ENCODE assay signal across 1 cellular context in the genomic region with DNA sequence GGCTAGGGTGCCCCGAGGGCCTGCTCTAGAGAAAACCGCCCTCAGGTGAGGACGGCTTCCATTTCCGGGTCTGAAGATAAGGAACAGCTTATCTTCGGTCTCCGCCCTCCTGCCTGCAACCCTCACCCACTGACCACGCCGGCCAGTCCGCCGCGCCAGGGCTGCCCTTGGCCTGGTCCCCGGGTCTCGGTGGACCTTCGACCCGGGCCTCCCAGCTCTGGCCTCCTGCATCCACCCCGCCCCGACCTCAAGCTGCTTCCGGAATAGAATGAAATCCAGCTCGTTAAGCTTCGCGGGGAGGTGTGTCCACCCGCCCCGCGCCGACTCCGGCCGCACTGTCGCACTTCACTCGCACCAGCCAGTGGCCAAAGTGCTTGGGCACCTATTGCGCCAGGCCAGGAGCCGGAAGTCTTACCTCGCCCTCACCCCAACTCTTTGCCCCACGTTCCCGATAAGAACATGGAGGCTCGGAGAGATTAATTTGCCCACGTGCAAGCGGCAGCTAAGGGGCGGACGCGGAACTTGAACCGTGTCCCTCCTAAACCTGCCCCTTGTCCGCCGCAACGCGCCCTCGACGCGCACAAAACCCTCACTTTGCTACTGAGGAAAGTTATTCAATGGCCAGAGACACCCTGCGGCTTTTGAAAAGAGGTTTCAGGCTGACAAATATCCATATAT.
TF ChIP-seq lines count a peak whose summit lies in the region.

No MANE protein-coding gene starts in this region.

TF ChIP-seq in HepG2, 621 proteins besides CTCF, POLR2A, EP300 and RAD21 (continued from another document and continues in another):
- no peak for TF ChIP-seq ZBTB40 (IDR thresholded peaks at IDR 0.05)
- TF ChIP-seq ZBTB40 (CRISPR knock-in tag; IDR thresholded peaks at IDR 0.05): 0 out of 2 replicates have a peak, but pooled peaks have one; percentile 29
- no peak for TF ChIP-seq CHD2 (IDR thresholded peaks at IDR 0.05; ENCODE audit: low read depth, low read length)
- no peak for TF ChIP-seq E2F2 (CRISPR knock-in tag; IDR thresholded peaks at IDR 0.05; ENCODE audit: borderline replicate concordance)
- no peak for TF ChIP-seq ZBTB1 (CRISPR knock-in tag; IDR thresholded peaks at IDR 0.05; ENCODE audit: borderline replicate concordance)
- TF ChIP-seq ELF3 (CRISPR knock-in tag; IDR thresholded peaks at IDR 0.05): peak; percentile 98
- TF ChIP-seq EEA1 (CRISPR knock-in tag; IDR thresholded peaks at IDR 0.05; ENCODE audit: borderline replicate concordance): peak; percentile 59; the same call in 1 of the 2 replicates
- 0 out of 2 replicates have a peak, but pooled peaks have one; percentile 74 for TF ChIP-seq ZXDC (CRISPR knock-in tag; IDR thresholded peaks at IDR 0.05)
- TF ChIP-seq FOXM1 (CRISPR knock-in tag; IDR thresholded peaks at IDR 0.05): no peak
- TF ChIP-seq ZNF414 (CRISPR knock-in tag; IDR thresholded peaks at IDR 0.05): peak; percentile 92; the same call in 1 of the 2 replicates
- TF ChIP-seq RELA (CRISPR knock-in tag; IDR thresholded peaks at IDR 0.05): no peak
- TF ChIP-seq BRCA1 (CRISPR knock-in tag; IDR thresholded peaks at IDR 0.05): no peak; the same call in none of the 2 replicates
- peak; percentile 29; the same call in 1 of the 2 replicates for TF ChIP-seq KLF11 (CRISPR knock-in tag; IDR thresholded peaks at IDR 0.05)
- TF ChIP-seq, protein P1, sequence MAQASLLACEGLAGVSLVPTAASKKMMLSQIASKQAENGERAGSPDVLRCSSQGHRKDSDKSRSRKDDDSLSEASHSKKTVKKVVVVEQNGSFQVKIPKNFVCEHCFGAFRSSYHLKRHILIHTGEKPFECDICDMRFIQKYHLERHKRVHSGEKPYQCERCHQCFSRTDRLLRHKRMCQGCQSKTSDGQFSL (CRISPR knock-in tag; IDR thresholded peaks at IDR 0.05): no peak; the same call in 1 of the 2 replicates
- TF ChIP-seq SMYD3 (CRISPR knock-in tag; IDR thresholded peaks at IDR 0.05): no peak; the same call in 1 of the 2 replicates
- TF ChIP-seq RXRB (CRISPR knock-in tag; IDR thresholded peaks at IDR 0.05; ENCODE audit: borderline replicate concordance): peak; percentile 90
- TF ChIP-seq STAT5B (CRISPR knock-in tag; IDR thresholded peaks at IDR 0.05): no peak
- no peak; the same call in 1 of the 2 replicates for TF ChIP-seq ZNF138 (CRISPR knock-in tag; IDR thresholded peaks at IDR 0.05; ENCODE audit: low read depth)
- TF ChIP-seq TP53 (CRISPR knock-in tag; conservative IDR thresholded peaks at IDR 0.05): 0 out of 2 replicates have a peak, but pooled peaks have one; percentile 47
- peak in 1 of 2 experiments; percentile 91; a peak in 2 of 4 replicates for TF ChIP-seq KLF16 (CRISPR knock-in tag; IDR thresholded peaks at IDR 0.05)
- peak; percentile 96 for TF ChIP-seq HDAC1 (CRISPR knock-in tag; IDR thresholded peaks at IDR 0.05)
- TF ChIP-seq, protein P2, sequence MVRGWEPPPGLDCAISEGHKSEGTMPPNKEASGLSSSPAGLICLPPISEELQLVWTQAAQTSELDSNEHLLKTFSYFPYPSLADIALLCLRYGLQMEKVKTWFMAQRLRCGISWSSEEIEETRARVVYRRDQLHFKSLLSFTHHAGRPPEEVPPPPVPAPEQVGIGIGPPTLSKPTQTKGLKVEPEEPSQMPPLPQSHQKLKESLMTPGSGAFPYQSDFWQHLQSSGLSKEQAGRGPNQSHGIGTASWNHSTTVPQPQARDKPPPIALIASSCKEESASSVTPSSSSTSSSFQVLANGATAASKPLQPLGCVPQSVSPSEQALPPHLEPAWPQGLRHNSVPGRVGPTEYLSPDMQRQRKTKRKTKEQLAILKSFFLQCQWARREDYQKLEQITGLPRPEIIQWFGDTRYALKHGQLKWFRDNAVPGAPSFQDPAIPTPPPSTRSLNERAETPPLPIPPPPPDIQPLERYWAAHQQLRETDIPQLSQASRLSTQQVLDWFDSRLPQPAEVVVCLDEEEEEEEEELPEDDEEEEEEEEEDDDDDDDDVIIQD (CRISPR knock-in tag; IDR thresholded peaks at IDR 0.05; ENCODE audit: low read depth): peak; percentile 58; the same call in 1 of the 2 replicates
- peak; percentile 69 for TF ChIP-seq CBFB (CRISPR knock-in tag; IDR thresholded peaks at IDR 0.05)
- no peak for TF ChIP-seq MBD4 (IDR thresholded peaks at IDR 0.05; ENCODE audit: borderline replicate concordance, low read length)
- TF ChIP-seq BORCS8-MEF2B (CRISPR knock-in tag; IDR thresholded peaks at IDR 0.05): peak; percentile 69
- TF ChIP-seq, protein P3, sequence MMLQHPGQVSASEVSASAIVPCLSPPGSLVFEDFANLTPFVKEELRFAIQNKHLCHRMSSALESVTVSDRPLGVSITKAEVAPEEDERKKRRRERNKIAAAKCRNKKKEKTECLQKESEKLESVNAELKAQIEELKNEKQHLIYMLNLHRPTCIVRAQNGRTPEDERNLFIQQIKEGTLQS (CRISPR knock-in tag; IDR thresholded peaks at IDR 0.05): 0 out of 2 replicates have a peak, but pooled peaks have one; percentile 13
- peak; percentile 43; the same call in 1 of the 2 replicates for TF ChIP-seq AKAP8 (CRISPR knock-in tag; IDR thresholded peaks at IDR 0.05)
- TF ChIP-seq ZSCAN5A (CRISPR knock-in tag; IDR thresholded peaks at IDR 0.05; ENCODE audit: borderline replicate concordance): no peak
- TF ChIP-seq ZNF83 (CRISPR knock-in tag; IDR thresholded peaks at IDR 0.05; ENCODE audit: borderline replicate concordance): no peak
- TF ChIP-seq, protein P4, sequence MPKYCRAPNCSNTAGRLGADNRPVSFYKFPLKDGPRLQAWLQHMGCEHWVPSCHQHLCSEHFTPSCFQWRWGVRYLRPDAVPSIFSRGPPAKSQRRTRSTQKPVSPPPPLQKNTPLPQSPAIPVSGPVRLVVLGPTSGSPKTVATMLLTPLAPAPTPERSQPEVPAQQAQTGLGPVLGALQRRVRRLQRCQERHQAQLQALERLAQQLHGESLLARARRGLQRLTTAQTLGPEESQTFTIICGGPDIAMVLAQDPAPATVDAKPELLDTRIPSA (CRISPR knock-in tag; IDR thresholded peaks at IDR 0.05; ENCODE audit: borderline replicate concordance): peak; percentile 81; the same call in 1 of the 2 replicates
- no peak for TF ChIP-seq MZF1 (CRISPR knock-in tag; IDR thresholded peaks at IDR 0.05; ENCODE audit: borderline replicate concordance)
- TF ChIP-seq DMTF1 (CRISPR knock-in tag; IDR thresholded peaks at IDR 0.05): no peak
- no peak for TF ChIP-seq PLRG1 (conservative IDR thresholded peaks at IDR 0.05)
